Comparison of ENCODE assay signal across 8 cellular contexts in the genomic region with DNA sequence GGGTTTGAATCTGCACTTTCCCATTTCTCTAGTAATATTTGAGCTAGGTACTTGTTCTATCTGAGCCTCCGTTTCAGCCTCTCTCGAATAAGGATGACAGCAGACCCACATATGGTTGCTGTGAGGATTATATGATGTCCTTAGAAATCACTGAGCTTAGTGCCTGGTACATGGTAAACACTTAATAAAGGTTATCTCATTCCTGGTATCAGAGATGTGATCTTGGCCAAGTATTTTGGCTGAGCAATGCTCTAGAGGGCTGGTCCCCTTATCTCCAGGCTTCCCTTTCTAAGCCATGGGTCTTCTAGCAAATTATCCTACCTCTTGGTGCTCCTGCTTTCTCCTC. TPM values are rescaled to one million over a fixed set of nuclear protein-coding genes. Genes with fewer than 3 reads are reported as not detected.
DNase-seq lines count a peak whose midpoint lies in the region; ATAC-seq and TF ChIP-seq lines count a peak whose summit lies in the region.

No MANE protein-coding gene starts in this region.

- H3K4me3 ChIP-seq in body of pancreas = no peak overlapping the region

- DNase-seq in body of pancreas = no peak
- DNase-seq in mesothelial cell of epicardium (ENCODE audit: low spot score in 2 of 2, unreplicated experiment in 2 of 2) = no peak
- no peak for DNase-seq in cerebellar nuclear complex (lab: John Stamatoyannopoulos, UW)
- DNase-seq in superior temporal gyrus (ENCODE audit: extremely low spot score) = no peak

- H3K4me1 Mint-ChIP-seq in mesothelial cell of epicardium = peaks cover 21% of the 10 kb centered on the region

- H3K9me3 ChIP-seq in body of pancreas = no peaks in the 10 kb centered on the region

- H3K9me3 Mint-ChIP-seq in mesothelial cell of epicardium = no peaks in the 10 kb centered on the region

- intact Hi-C loops in body of pancreas (cut with DNase I) = no loop called here

- no peaks in the 10 kb centered on the region for H3K27me3 ChIP-seq in body of pancreas

- no peaks in the 10 kb centered on the region for H3K27me3 Mint-ChIP-seq in mesothelial cell of epicardium (ENCODE audit: low read depth)

- peak overlapping the region; percentile 93 for H3K27ac ChIP-seq in 22Rv1
- peak overlapping the region; percentile 82 to 97 (median 90) for H3K27ac ChIP-seq in body of pancreas

- peak overlapping the region; percentile 99 for H3K27ac Mint-ChIP-seq in mesothelial cell of epicardium

- H3K36me3 Mint-ChIP-seq in mesothelial cell of epicardium = peaks cover 1% of the 10 kb centered on the region

- H3K36me3 ChIP-seq in body of pancreas (replicated peaks in 1 of 2; ENCODE audit: insufficient read depth in 1 of 2, low read depth in 2 of 2) = no peaks in the 10 kb centered on the region

- no peak for TF ChIP-seq CTCF in 22Rv1 (IDR thresholded peaks at IDR 0.05)
- no peak for TF ChIP-seq CTCF in body of pancreas (IDR thresholded peaks at IDR 0.05)
- TF ChIP-seq CTCF in mesothelial cell of epicardium (IDR thresholded peaks at IDR 0.05; ENCODE audit: unreplicated experiment) = no peak

- no peak for TF ChIP-seq POLR2A in body of pancreas (IDR thresholded peaks at IDR 0.05)

- H3K4me1 ChIP-seq in body of pancreas = peaks cover 31% of the 10 kb centered on the region

- ATAC-seq in HG02610 (IDR thresholded peaks at IDR 0.05; ENCODE audit: unreplicated experiment) = peak; percentile 6
- ATAC-seq in body of pancreas = peak; percentile 9
- ATAC-seq in GM21360 (IDR thresholded peaks at IDR 0.05; ENCODE audit: unreplicated experiment) = no peak
- no peak for ATAC-seq in HG03097 (IDR thresholded peaks at IDR 0.05; ENCODE audit: low FRiP score, unreplicated experiment)

- 0% methylated on average over 2 of the region's 2 CpGs for WGBS in body of pancreas, 2 donors

- H3K4me3 Mint-ChIP-seq in mesothelial cell of epicardium = peak overlapping the region; percentile 99

RNA-seq across cellular contexts. Expression of gene MKRN1, which starts 0.4 kb away (rescaled TPM):
- 10 to 100 TPM; 29.7 to 46.2 TPM for total RNA-seq in body of pancreas
- 105 to 112 TPM (median 110 TPM) in 3 replicates for total RNA-seq in mesothelial cell of epicardium

Comparison
In these comparisons a context has a peak if more than half of its experiments do, and no peak if none do; other contexts are left out.
1. ATAC-seq: peak in HG02610 (single experiment) and body of pancreas (single experiment); none in GM21360 (single experiment) and HG03097 (single experiment).